ENCODE assay signal across 37 cellular contexts in the genomic region with DNA sequence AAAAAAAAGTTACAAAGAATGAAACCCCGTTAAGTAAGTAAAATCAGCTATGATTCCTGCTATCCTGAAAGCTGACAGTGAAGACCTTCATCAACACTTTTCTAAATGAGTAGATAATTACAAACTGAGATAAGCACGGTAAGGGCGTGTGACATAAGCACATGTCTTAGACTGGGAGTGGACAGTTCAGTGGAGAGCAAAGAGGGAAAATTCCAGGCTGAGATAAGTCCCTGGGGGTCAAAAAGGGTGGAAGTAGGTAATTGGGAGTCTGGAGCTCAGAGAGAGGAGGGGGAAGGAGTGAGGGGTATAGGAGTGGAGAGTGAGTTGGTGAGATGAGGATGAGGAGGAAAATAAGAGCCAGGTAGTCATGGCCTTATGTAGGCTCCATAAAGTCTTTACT. TPM values are rescaled to one million over a fixed set of nuclear protein-coding genes. Genes with fewer than 3 reads are reported as not detected.
"Had no signal": no experiment of that assay in that cellular context is flagged by ENCODE, and none has a peak within 500 bp of the region (broad histone marks: within the 10 kb centered on the region; RNA-seq: fewer than 3 reads in every experiment).

No MANE protein-coding gene starts in this region.

- H2AFZ ChIP-seq: hepatocyte had no signal

- DNase-seq: activated CD4-positive, alpha-beta memory T cell treated with anti-CD3 and anti-CD28 coated beads for 36 hours; activated CD4-positive, alpha-beta T cell treated with anti-CD3 and anti-CD28 coated beads for 36 hours; activated CD4-positive, alpha-beta T cell treated with anti-CD3 and anti-CD28 coated beads, Interleukin-2, amount 10 ng/mL, durations not matched to agents 24 days and 14 days; activated CD4-positive, CD25-positive, alpha-beta regulatory T cell; activated CD4-positive, CD25-positive, alpha-beta regulatory T cell treated with anti-CD3 and anti-CD28 coated beads, Interleukin-2, amount 50 U/mL, for 72 hours; activated CD8-positive, alpha-beta memory T cell treated with anti-CD3 and anti-CD28 coated beads, Interleukin-2, amount 10 ng/mL, durations not matched to agents 7 days and 5 days; activated CD8-positive, alpha-beta memory T cell treated with anti-CD3 and anti-CD28 coated beads, Interleukin-2, amount 50 U/mL, for 4 hours; activated CD8-positive, alpha-beta T cell treated with anti-CD3 and anti-CD28 coated beads, Interleukin-2, amount 10 ng/mL, durations not matched to agents 7 days and 5 days; activated effector memory CD4-positive, alpha-beta T cell treated with anti-CD3 and anti-CD28 coated beads, Interleukin-2, amount 50 U/mL, for 16 hours; activated naive CD4-positive, alpha-beta T cell treated with anti-CD3 and anti-CD28 coated beads for 36 hours; activated naive CD8-positive, alpha-beta T cell treated with anti-CD3 and anti-CD28 coated beads for 36 hours; activated naive CD8-positive, alpha-beta T cell treated with anti-CD3 and anti-CD28 coated beads, Interleukin-2, amount 50 U/mL, for 24 hours; activated T-cell treated with anti-CD3 and anti-CD28 coated beads, Interleukin-2, amount 50 U/mL, for 1 hour; activated T-cell treated with anti-CD3 and anti-CD28 coated beads, Interleukin-2, amount 50 U/mL, for 48 hours; adrenal gland; amygdala; aorta; body of pancreas; caudate nucleus; cortex of kidney; effector CD8-positive, alpha-beta T cell; foreskin melanocyte; heart right ventricle; T-helper 2 cell had no signal

- ATAC-seq: activated CD4-positive, alpha-beta T cell treated with anti-CD3 and anti-CD28 coated beads for 36 hours; activated CD8-positive, alpha-beta memory T cell treated with anti-CD3 and anti-CD28 coated beads, Interleukin-2, amount 10 ng/mL, durations not matched to agents 7 days and 5 days; activated CD8-positive, alpha-beta T cell treated with anti-CD3 and anti-CD28 coated beads, Interleukin-2, amount 10 ng/mL, durations not matched to agents 7 days and 5 days; activated naive CD8-positive, alpha-beta T cell treated with anti-CD3 and anti-CD28 coated beads, Interleukin-2, amount 50 U/mL, for 24 hours; body of pancreas; gastroesophageal sphincter; heart right ventricle had no signal

- H3K27ac ChIP-seq: adrenal gland, body of pancreas, esophagus muscularis mucosa, gastroesophageal sphincter, heart right ventricle, hepatocyte had no signal

- H3K27me3 Mint-ChIP-seq: activated CD8-positive, alpha-beta memory T cell treated with anti-CD3 and anti-CD28 coated beads, Interleukin-2, amount 10 ng/mL, durations not matched to agents 7 days and 5 days had no signal

- H3K4me3 ChIP-seq: adrenal gland, body of pancreas, esophagus muscularis mucosa, gastroesophageal sphincter, heart right ventricle, hepatocyte had no signal

- H3K4me1 ChIP-seq: body of pancreas had no signal

- H3K79me2 ChIP-seq: hepatocyte had no signal

- H3K36me3 Mint-ChIP-seq: activated CD4-positive, alpha-beta memory T cell treated with anti-CD3 and anti-CD28 coated beads for 36 hours; activated naive CD4-positive, alpha-beta T cell treated with anti-CD3 and anti-CD28 coated beads, Interleukin-2, amount 50 U/mL, for 24 hours; activated naive CD8-positive, alpha-beta T cell treated with anti-CD3 and anti-CD28 coated beads for 36 hours had no signal

- H3K9me3 Mint-ChIP-seq: activated naive CD4-positive, alpha-beta T cell treated with anti-CD3 and anti-CD28 coated beads for 36 hours; activated naive CD4-positive, alpha-beta T cell treated with anti-CD3 and anti-CD28 coated beads, Interleukin-2, amount 50 U/mL, for 24 hours; activated naive CD8-positive, alpha-beta T cell treated with anti-CD3 and anti-CD28 coated beads for 36 hours; activated naive CD8-positive, alpha-beta T cell treated with anti-CD3 and anti-CD28 coated beads, Interleukin-2, amount 50 U/mL, for 24 hours had no signal

- H3K4me3 Mint-ChIP-seq: activated CD4-positive, alpha-beta memory T cell treated with anti-CD3 and anti-CD28 coated beads for 36 hours; activated CD4-positive, alpha-beta T cell treated with anti-CD3 and anti-CD28 coated beads for 36 hours; activated CD4-positive, alpha-beta T cell treated with anti-CD3 and anti-CD28 coated beads, Interleukin-2, amount 10 ng/mL, durations not matched to agents 24 days and 14 days; activated CD8-positive, alpha-beta memory T cell treated with anti-CD3 and anti-CD28 coated beads, Interleukin-2, amount 10 ng/mL, durations not matched to agents 7 days and 5 days; activated CD8-positive, alpha-beta T cell treated with anti-CD3 and anti-CD28 coated beads, Interleukin-2, amount 10 ng/mL, durations not matched to agents 7 days and 5 days; activated naive CD4-positive, alpha-beta T cell treated with anti-CD3 and anti-CD28 coated beads for 36 hours; activated naive CD4-positive, alpha-beta T cell treated with anti-CD3 and anti-CD28 coated beads, Interleukin-2, amount 50 U/mL, for 24 hours; activated naive CD8-positive, alpha-beta T cell treated with anti-CD3 and anti-CD28 coated beads for 36 hours; activated naive CD8-positive, alpha-beta T cell treated with anti-CD3 and anti-CD28 coated beads, Interleukin-2, amount 50 U/mL, for 24 hours; activated T-helper 1 cell treated with anti-CD3 and anti-CD28 coated beads, Interleukin-12 subunit alpha, Interleukin-12 subunit beta, Interleukin-2, Interleukin-4 antibody, amounts not matched to agents 30 ng/mL and 10 ng/mL and 1 ng/mL, durations not matched to agents 14 hours and 24 hours and 36 hours had no signal

- H3K27me3 ChIP-seq: adrenal gland, body of pancreas, esophagus muscularis mucosa, gastroesophageal sphincter, hepatocyte had no signal

- H3K9me3 ChIP-seq: adrenal gland, body of pancreas, esophagus muscularis mucosa, gastroesophageal sphincter, heart right ventricle had no signal

- H3K36me3 ChIP-seq: adrenal gland, esophagus muscularis mucosa, gastroesophageal sphincter, heart right ventricle had no signal

- H3K4me2 ChIP-seq: hepatocyte had no signal

- H3K27ac Mint-ChIP-seq: activated CD4-positive, alpha-beta memory T cell treated with anti-CD3 and anti-CD28 coated beads for 36 hours; activated CD4-positive, alpha-beta T cell treated with anti-CD3 and anti-CD28 coated beads for 36 hours; activated CD4-positive, alpha-beta T cell treated with anti-CD3 and anti-CD28 coated beads, Interleukin-2, amount 10 ng/mL, durations not matched to agents 24 days and 14 days; activated CD8-positive, alpha-beta memory T cell treated with anti-CD3 and anti-CD28 coated beads, Interleukin-2, amount 10 ng/mL, durations not matched to agents 7 days and 5 days; activated CD8-positive, alpha-beta T cell treated with anti-CD3 and anti-CD28 coated beads, Interleukin-2, amount 10 ng/mL, durations not matched to agents 7 days and 5 days; activated naive CD4-positive, alpha-beta T cell treated with anti-CD3 and anti-CD28 coated beads for 36 hours; activated naive CD4-positive, alpha-beta T cell treated with anti-CD3 and anti-CD28 coated beads, Interleukin-2, amount 50 U/mL, for 24 hours; activated naive CD8-positive, alpha-beta T cell treated with anti-CD3 and anti-CD28 coated beads for 36 hours; activated naive CD8-positive, alpha-beta T cell treated with anti-CD3 and anti-CD28 coated beads, Interleukin-2, amount 50 U/mL, for 24 hours; activated T-helper 1 cell treated with anti-CD3 and anti-CD28 coated beads, Interleukin-12 subunit alpha, Interleukin-12 subunit beta, Interleukin-2, Interleukin-4 antibody, amounts not matched to agents 30 ng/mL and 10 ng/mL and 1 ng/mL, durations not matched to agents 14 hours and 24 hours and 36 hours; activated T-helper 2 cell treated with anti-CD3 and anti-CD28 coated beads, Interferon-gamma antibody, Interleukin-2, Interleukin-4, amounts not matched to agents 10 μg/mL and 5 μg/mL and 100 μg/mL, durations not matched to agents 14 hours and 24 hours and 36 hours had no signal

- FAIRE-seq: colon, endometrium, endothelial cell of umbilical vein had no signal

RNA-seq across cellular contexts. Expression of a gene that starts 4.4 kb away (rescaled TPM):
- total RNA-seq: activated CD8-positive, alpha-beta T cell treated with anti-CD3 and anti-CD28 coated beads, Interleukin-2, amount 10 ng/mL, durations not matched to agents 7 days and 5 days; body of pancreas; chondrocyte; dermis microvascular lymphatic vessel endothelial cell; gastroesophageal sphincter; heart right ventricle had no signal
- polyA plus RNA-seq: aorta had no signal

RNA-seq across cellular contexts. Expression of a gene that starts 47.9 kb away (rescaled TPM):
- total RNA-seq: activated CD8-positive, alpha-beta memory T cell treated with anti-CD3 and anti-CD28 coated beads for 36 hours; activated CD8-positive, alpha-beta T cell treated with anti-CD3 and anti-CD28 coated beads, Interleukin-2, amount 10 ng/mL, durations not matched to agents 7 days and 5 days; activated naive CD4-positive, alpha-beta T cell treated with anti-CD3 and anti-CD28 coated beads for 36 hours; activated naive CD8-positive, alpha-beta T cell treated with anti-CD3 and anti-CD28 coated beads for 36 hours; activated T-helper 2 cell treated with anti-CD3 and anti-CD28 coated beads, Interferon-gamma antibody, Interleukin-2, Interleukin-4, amounts not matched to agents 10 μg/mL and 5 μg/mL and 100 μg/mL, durations not matched to agents 14 hours and 24 hours and 36 hours; chondrocyte; dermis microvascular lymphatic vessel endothelial cell; endothelial cell of umbilical vein; epithelial cell of proximal tubule had no signal
